In genomic region chr18:58186258-58186948, GRCh38 we compare ENCODE assay signal across 11 cellular contexts.
A peak's percentile ranks its signal among the peaks of the same experiment; 100 is the strongest.
DNase-seq lines count a peak whose midpoint lies in the region; ATAC-seq and TF ChIP-seq lines count a peak whose summit lies in the region.
"Had no signal": no experiment of that assay in that cellular context is flagged by ENCODE, and none has a peak within 500 bp of the region (broad histone marks: within the 10 kb centered on the region; RNA-seq: fewer than 3 reads in every experiment).

No MANE protein-coding gene starts in this region.

- no peak overlapping the region for H3K27ac Mint-ChIP-seq in naive thymus-derived CD4-positive, alpha-beta T cell
- H3K27ac Mint-ChIP-seq: stimulated activated naive CD8-positive, alpha-beta T cell treated with anti-CD3 and anti-CD28 coated beads, Interleukin-15, Interleukin-2, amounts not matched to agents 100 ng/mL and 50 ng/mL, for 24 hours had no signal

- H3K36me3 ChIP-seq in naive thymus-derived CD4-positive, alpha-beta T cell (ENCODE audit: control insufficient read depth in 2 of 3, insufficient read depth in 3 of 3, low read length in 3 of 3): no peaks in the 10 kb centered on the region
- H3K36me3 ChIP-seq: ascending aorta had no signal

- H3K9me3 Mint-ChIP-seq in naive thymus-derived CD4-positive, alpha-beta T cell: no peaks in the 10 kb centered on the region
- H3K9me3 Mint-ChIP-seq: naive thymus-derived CD8-positive, alpha-beta T cell; stimulated activated naive CD8-positive, alpha-beta T cell treated with anti-CD3 and anti-CD28 coated beads, Interleukin-15, Interleukin-2, amounts not matched to agents 100 ng/mL and 50 ng/mL, for 24 hours had no signal

- H3K4me3 Mint-ChIP-seq in naive thymus-derived CD4-positive, alpha-beta T cell: no peak overlapping the region
- H3K4me3 Mint-ChIP-seq: naive thymus-derived CD8-positive, alpha-beta T cell; stimulated activated naive CD8-positive, alpha-beta T cell treated with anti-CD3 and anti-CD28 coated beads, Interleukin-15, Interleukin-2, amounts not matched to agents 100 ng/mL and 50 ng/mL, for 24 hours had no signal

- no peak for TF ChIP-seq CTCF in fibroblast of pulmonary artery (IDR thresholded peaks at IDR 0.05; ENCODE audit: low read length, missing control alignments)

- no peak overlapping the region for H3K27ac ChIP-seq in naive thymus-derived CD4-positive, alpha-beta T cell (ENCODE audit: low read depth, low read length)
- H3K27ac ChIP-seq: ascending aorta had no signal

- H3K4me1 ChIP-seq in naive thymus-derived CD4-positive, alpha-beta T cell (ENCODE audit: control insufficient read depth in 2 of 2, insufficient read depth in 2 of 2, low read length in 2 of 2): no peaks in the 10 kb centered on the region
- H3K4me1 ChIP-seq: ascending aorta had no signal

- H3K4me3 ChIP-seq in fibroblast of pulmonary artery (replicated peaks; ENCODE audit: low read depth, low read length): no peak overlapping the region
- no peak overlapping the region for H3K4me3 ChIP-seq in naive thymus-derived CD4-positive, alpha-beta T cell (ENCODE audit: low read length)
- H3K4me3 ChIP-seq: ascending aorta had no signal

- CTCF ChIA-PET in naive thymus-derived CD4-positive, alpha-beta T cell (lab: Charles Lee): interaction anchor here (1.5 kb wide), 1 partner anchor 135 kb away, joined by 3 read pairs; no protein-coding TSS in a partner anchor

- H3K36me3 Mint-ChIP-seq in naive thymus-derived CD4-positive, alpha-beta T cell: no peaks in the 10 kb centered on the region
- H3K36me3 Mint-ChIP-seq: naive thymus-derived CD8-positive, alpha-beta T cell had no signal

- H3K9me3 ChIP-seq in naive thymus-derived CD4-positive, alpha-beta T cell (ENCODE audit: control insufficient read depth in 2 of 3, low read length in 3 of 3): no peaks in the 10 kb centered on the region
- H3K9me3 ChIP-seq: ascending aorta had no signal

- no peak for ATAC-seq in HG02759 (IDR thresholded peaks at IDR 0.05; ENCODE audit: unreplicated experiment)
- no peak for ATAC-seq in naive thymus-derived CD4-positive, alpha-beta T cell
- ATAC-seq: naive thymus-derived CD8-positive, alpha-beta T cell had no signal

- DNase-seq in H4 (ENCODE audit: low spot score) (peak; percentile 57), RPMI7951 (ENCODE audit: low read depth) (peak; percentile 66), fibroblast of pulmonary artery (ENCODE audit: low read depth) (peak; percentile 68), renal cortical epithelial cell (ENCODE audit: low read depth) (peak; percentile 94), hippocampal formation (lab: John Stamatoyannopoulos, UW) (no peak), mesenteric fat pad (ENCODE audit: low spot score) (no peak)
- no peak for DNase-seq in naive thymus-derived CD4-positive, alpha-beta T cell
- DNase-seq: naive thymus-derived CD8-positive, alpha-beta T cell had no signal

- H3K27me3 Mint-ChIP-seq in naive thymus-derived CD4-positive, alpha-beta T cell: peaks cover 4 to 14% (median 5%) of the 10 kb centered on the region in 5 donors
- H3K27me3 Mint-ChIP-seq: stimulated activated naive CD8-positive, alpha-beta T cell treated with anti-CD3 and anti-CD28 coated beads, Interleukin-15, Interleukin-2, amounts not matched to agents 100 ng/mL and 50 ng/mL, for 24 hours had no signal

- H3K27me3 ChIP-seq in naive thymus-derived CD4-positive, alpha-beta T cell (ENCODE audit: control insufficient read depth in 2 of 2, insufficient read depth in 2 of 2, low read length in 2 of 2): peaks cover 0 to under 1% of the 10 kb centered on the region in 2 donors
- H3K27me3 ChIP-seq: ascending aorta had no signal

- POLR2A ChIA-PET in naive thymus-derived CD4-positive, alpha-beta T cell (lab: Charles Lee): no interaction called here

- no peaks in the 10 kb centered on the region for H3K4me1 Mint-ChIP-seq in naive thymus-derived CD4-positive, alpha-beta T cell
- H3K4me1 Mint-ChIP-seq: naive thymus-derived CD8-positive, alpha-beta T cell had no signal

- intact Hi-C loops in naive thymus-derived CD4-positive, alpha-beta T cell (cut with micrococcal nuclease): no loop called here

Comparison
In these comparisons a context has a peak if more than half of its experiments do, and no peak if none do; other contexts are left out.
1. DNase-seq: peak in H4 (single experiment), RPMI7951 (single experiment), fibroblast of pulmonary artery (single experiment) and renal cortical epithelial cell (single experiment); none in hippocampal formation (0 of 2), mesenteric fat pad (single experiment) and naive thymus-derived CD4-positive, alpha-beta T cell (0 of 9).